8 cellular contexts compared by ENCODE assay signal in genomic region chr22:25405854-25406509, GRCh38.
DNase-seq lines count a peak whose midpoint lies in the region; ATAC-seq and TF ChIP-seq lines count a peak whose summit lies in the region.

No MANE protein-coding gene starts in this region.

- H3K27ac ChIP-seq in adrenal gland (peak overlapping the region in 4 of 5 donors; percentile 63 to 94 (median 79)), liver (ENCODE audit: low read depth in 1 of 2, low read length in 2 of 2) (peak overlapping the region; percentile 65 to 81), testis (peak overlapping the region; percentile 79 to 90)

- TF ChIP-seq POLR2A in adrenal gland (IDR thresholded peaks at IDR 0.05) (no peak), testis (IDR thresholded peaks at IDR 0.05) (no peak)

- CTCF ChIA-PET in activated CD4-positive, alpha-beta T cell treated with anti-CD3 and anti-CD28 coated beads, Interleukin-2, amount 10 ng/mL, durations not matched to agents 7 days and 5 days (lab: Charles Lee) = no interaction called here

- H3K9me3 ChIP-seq in adrenal gland (replicated peaks in 1 of 3) = no peaks in the 10 kb centered on the region
- no peaks in the 10 kb centered on the region for H3K9me3 ChIP-seq in liver (ENCODE audit: control insufficient read depth in 4 of 4, low read length in 3 of 4)
- no peaks in the 10 kb centered on the region for H3K9me3 ChIP-seq in testis

- no peaks in the 10 kb centered on the region for H3K36me3 ChIP-seq in adrenal gland (replicated peaks in 1 of 2)
- H3K36me3 ChIP-seq in liver (ENCODE audit: control insufficient read depth in 4 of 4, insufficient read depth in 3 of 4, low read depth in 1 of 4, low read length in 3 of 4) = no peaks in the 10 kb centered on the region
- H3K36me3 ChIP-seq in testis (ENCODE audit: low read depth, missing control alignments) = no peaks in the 10 kb centered on the region

- H3K4me3 Mint-ChIP-seq in activated CD4-positive, alpha-beta T cell treated with anti-CD3 and anti-CD28 coated beads, Interleukin-2, amount 10 ng/mL, durations not matched to agents 7 days and 5 days = peak overlapping the region; percentile 69

- H3K9me3 Mint-ChIP-seq in activated CD4-positive, alpha-beta T cell treated with anti-CD3 and anti-CD28 coated beads, Interleukin-2, amount 10 ng/mL, durations not matched to agents 7 days and 5 days = no peaks in the 10 kb centered on the region

- 65 to 74% (median 68%) methylated on average over 19 of the region's 19 CpGs for WGBS in adrenal gland, 4 donors
- WGBS in liver = 84% methylated on average over 19 of the region's 19 CpGs
- 61 to 66% methylated on average over 19 of the region's 19 CpGs for WGBS in testis, 2 donors

- TF ChIP-seq RAD21 in liver (IDR thresholded peaks at IDR 0.05) = no peak

- H3K9ac ChIP-seq in liver (ENCODE audit: low read depth in 1 of 2, low read length in 2 of 2) = peak overlapping the region in 1 of 2 donors; percentile 60

- intact Hi-C loops in adrenal gland (cut with DNase I) (no loop called here), testis (cut with DNase I; ENCODE audit: low total_unique reads) (no loop called here)

- TF ChIP-seq CTCF in adrenal gland (IDR thresholded peaks at IDR 0.05) (no peak), liver (IDR thresholded peaks at IDR 0.05; ENCODE audit: low read depth, low read length, missing input control) (no peak), testis (IDR thresholded peaks at IDR 0.05) (no peak)

- no peaks in the 10 kb centered on the region for H3K36me3 Mint-ChIP-seq in activated CD4-positive, alpha-beta T cell treated with anti-CD3 and anti-CD28 coated beads, Interleukin-2, amount 10 ng/mL, durations not matched to agents 7 days and 5 days (ENCODE audit: low read depth)

- H3K27ac Mint-ChIP-seq in activated CD4-positive, alpha-beta T cell treated with anti-CD3 and anti-CD28 coated beads, Interleukin-2, amount 10 ng/mL, durations not matched to agents 7 days and 5 days = peak overlapping the region; percentile 80

- H3K27me3 Mint-ChIP-seq in activated CD4-positive, alpha-beta T cell treated with anti-CD3 and anti-CD28 coated beads, Interleukin-2, amount 10 ng/mL, durations not matched to agents 7 days and 5 days = no peaks in the 10 kb centered on the region

- POLR2A ChIA-PET in activated CD4-positive, alpha-beta T cell treated with anti-CD3 and anti-CD28 coated beads, Interleukin-2, amount 10 ng/mL, durations not matched to agents 7 days and 5 days (lab: Charles Lee) = no interaction called here

- no peak for ATAC-seq in HG03139 (IDR thresholded peaks at IDR 0.05; ENCODE audit: unreplicated experiment)
- ATAC-seq in GM18519 (IDR thresholded peaks at IDR 0.05; ENCODE audit: low FRiP score, unreplicated experiment) = no peak

- H3K4me3 ChIP-seq in adrenal gland = peak overlapping the region in 2 of 4 donors; percentile 22 to 100
- peak overlapping the region in 2 of 3 donors; percentile 20 to 87 for H3K4me3 ChIP-seq in liver (ENCODE audit: low read depth in 1 of 3, low read length in 3 of 3)
- peak overlapping the region; percentile 59 to 86 for H3K4me3 ChIP-seq in testis

- peaks cover 37% of the 10 kb centered on the region for H3K4me1 Mint-ChIP-seq in activated CD4-positive, alpha-beta T cell treated with anti-CD3 and anti-CD28 coated beads, Interleukin-2, amount 10 ng/mL, durations not matched to agents 7 days and 5 days

- peaks cover 28 to 38% of the 10 kb centered on the region in 2 donors for H3K4me1 ChIP-seq in adrenal gland (replicated peaks in 1 of 2)
- peaks cover 10 to 37% (median 32%) of the 10 kb centered on the region in 4 donors for H3K4me1 ChIP-seq in liver (ENCODE audit: control insufficient read depth in 4 of 4, insufficient read depth in 4 of 4, low read length in 3 of 4)
- H3K4me1 ChIP-seq in testis = peaks cover 26% of the 10 kb centered on the region

- H3K27me3 ChIP-seq in adrenal gland (no peaks in the 10 kb centered on the region), liver (ENCODE audit: control insufficient read depth in 4 of 4, insufficient read depth in 4 of 4, low read length in 3 of 4) (no peaks in the 10 kb centered on the region), testis (no peaks in the 10 kb centered on the region)

- no peak for DNase-seq in activated CD4-positive, alpha-beta T cell treated with anti-CD3 and anti-CD28 coated beads, Interleukin-2, amount 10 ng/mL, durations not matched to agents 7 days and 5 days
- DNase-seq in activated CD4-positive, alpha-beta T cell treated with anti-CD3 and anti-CD28 coated beads, Interleukin-2, amount 50 U/mL, for 48 hours = no peak
- no peak for DNase-seq in adrenal gland
- DNase-seq in testis = no peak
- no peak for DNase-seq in RPMI8226

TF ChIP-seq in liver, 16 proteins besides CTCF, POLR2A, EP300 and RAD21:
- no peak for TF ChIP-seq FOXA2 (IDR thresholded peaks at IDR 0.05)
- TF ChIP-seq MAX (IDR thresholded peaks at IDR 0.05) = no peak
- no peak for TF ChIP-seq RXRA (IDR thresholded peaks at IDR 0.05)
- no peak for TF ChIP-seq HNF4A (conservative IDR thresholded peaks at IDR 0.05)
- TF ChIP-seq NR2F2 (IDR thresholded peaks at IDR 0.05) = no peak
- TF ChIP-seq HNF4G (IDR thresholded peaks at IDR 0.05) = no peak
- TF ChIP-seq GABPA (IDR thresholded peaks at IDR 0.05 in 1 of 2, conservative IDR thresholded peaks at IDR 0.05 in 1 of 2) = no peak
- no peak for TF ChIP-seq FOXA1 (IDR thresholded peaks at IDR 0.05)
- no peak for TF ChIP-seq YY1 (IDR thresholded peaks at IDR 0.05)
- TF ChIP-seq ATF3 (IDR thresholded peaks at IDR 0.05) = no peak
- no peak for TF ChIP-seq REST (IDR thresholded peaks at IDR 0.05)
- TF ChIP-seq TAF1 (conservative IDR thresholded peaks at IDR 0.05) = no peak
- TF ChIP-seq SP1 (IDR thresholded peaks at IDR 0.05) = no peak
- no peak for TF ChIP-seq ZBTB33 (IDR thresholded peaks at IDR 0.05)
